In genomic region chr19:35613574-35613973, GRCh38 we compare ENCODE assay signal across 12 cellular contexts. TPM values are rescaled to one million over a fixed set of nuclear protein-coding genes. Genes with fewer than 3 reads are reported as not detected.
A peak's percentile ranks its signal among the peaks of the same experiment; 100 is the strongest.
DNase-seq lines count a peak whose midpoint lies in the region; ATAC-seq and TF ChIP-seq lines count a peak whose summit lies in the region.
"Had no signal": no experiment of that assay in that cellular context is flagged by ENCODE, and none has a peak within 500 bp of the region (broad histone marks: within the 10 kb centered on the region; RNA-seq: fewer than 3 reads in every experiment).

No MANE protein-coding gene starts in this region.

- ATAC-seq in activated T-cell treated with anti-CD3 and anti-CD28 coated beads, Interleukin-2, amount 50 U/mL, for 72 hours (replicated peaks in 1 of 2): no peak
- ATAC-seq in PC-3 (no peak), HG02610 (IDR thresholded peaks at IDR 0.05; ENCODE audit: unreplicated experiment) (no peak)
- no peak for ATAC-seq in effector memory CD8-positive, alpha-beta T cell (replicated peaks)
- ATAC-seq in stimulated activated effector memory CD8-positive, alpha-beta T cell treated with anti-CD3 and anti-CD28 coated beads, Interleukin-12 subunit alpha, Interleukin-12 subunit beta, amount 100 ng/mL, for 72 hours: no peak

- H3K27me3 ChIP-seq in PC-3 (ENCODE audit: low read length): no peaks in the 10 kb centered on the region
- H3K27me3 ChIP-seq: SJCRH30 had no signal

- no peak overlapping the region for H3K27ac ChIP-seq in PC-3 (ENCODE audit: low read length)

- H3K27ac Mint-ChIP-seq in activated T-cell treated with anti-CD3 and anti-CD28 coated beads, Interleukin-2, amount 50 U/mL, for 72 hours: peak overlapping the region; percentile 72
- peak overlapping the region; percentile 94 to 95 for H3K27ac Mint-ChIP-seq in effector memory CD8-positive, alpha-beta T cell
- H3K27ac Mint-ChIP-seq in stimulated activated effector memory CD8-positive, alpha-beta T cell treated with anti-CD3 and anti-CD28 coated beads, Interleukin-12 subunit alpha, Interleukin-12 subunit beta, amount 100 ng/mL, for 72 hours: peak overlapping the region; percentile 94

- peaks cover 27% of the 10 kb centered on the region for H3K4me1 Mint-ChIP-seq in activated T-cell treated with anti-CD3 and anti-CD28 coated beads, Interleukin-2, amount 50 U/mL, for 72 hours (ENCODE audit: low read depth)
- H3K4me1 Mint-ChIP-seq in effector memory CD8-positive, alpha-beta T cell (ENCODE audit: low read depth in 2 of 2): peaks cover 0 to 21% of the 10 kb centered on the region in 2 donors
- H3K4me1 Mint-ChIP-seq in stimulated activated effector memory CD8-positive, alpha-beta T cell treated with anti-CD3 and anti-CD28 coated beads, Interleukin-12 subunit alpha, Interleukin-12 subunit beta, amount 100 ng/mL, for 72 hours: peaks cover 12% of the 10 kb centered on the region

- no peaks in the 10 kb centered on the region for H3K36me3 ChIP-seq in PC-3 (ENCODE audit: low read depth, low read length)

- CTCF ChIA-PET in PC-3 (lab: Charles Lee): no interaction called here

- no TSS peak for BruUV-seq in PC-3 (replicated peaks; lab: Mats Ljungman, UMichigan)

- no peak overlapping the region for H2AFZ ChIP-seq in PC-3 (ENCODE audit: low read length)

- no peaks in the 10 kb centered on the region for H4K20me1 ChIP-seq in PC-3 (ENCODE audit: low read length)

- no peaks in the 10 kb centered on the region for H3K9me2 ChIP-seq in PC-3 (replicated peaks; ENCODE audit: low read length)

- H3K4me3 Mint-ChIP-seq in activated T-cell treated with anti-CD3 and anti-CD28 coated beads, Interleukin-2, amount 50 U/mL, for 72 hours: peak overlapping the region; percentile 87 to 91
- peak overlapping the region; percentile 82 to 87 for H3K4me3 Mint-ChIP-seq in effector memory CD8-positive, alpha-beta T cell
- peak overlapping the region; percentile 81 for H3K4me3 Mint-ChIP-seq in stimulated activated effector memory CD8-positive, alpha-beta T cell treated with anti-CD3 and anti-CD28 coated beads, Interleukin-12 subunit alpha, Interleukin-12 subunit beta, amount 100 ng/mL, for 72 hours

- peaks cover 10% of the 10 kb centered on the region; the same call in 1 of the 2 replicates for H3K79me2 ChIP-seq in PC-3 (ENCODE audit: low read length)

- H3K9ac ChIP-seq in PC-3 (ENCODE audit: low read length): no peak overlapping the region

- peaks cover 2 to 3% of the 10 kb centered on the region in 2 donors for H3K9me3 Mint-ChIP-seq in activated T-cell treated with anti-CD3 and anti-CD28 coated beads, Interleukin-2, amount 50 U/mL, for 72 hours
- H3K9me3 Mint-ChIP-seq in effector memory CD8-positive, alpha-beta T cell: peaks cover 0 to 3% of the 10 kb centered on the region in 2 donors
- peaks cover 2% of the 10 kb centered on the region for H3K9me3 Mint-ChIP-seq in stimulated activated effector memory CD8-positive, alpha-beta T cell treated with anti-CD3 and anti-CD28 coated beads, Interleukin-12 subunit alpha, Interleukin-12 subunit beta, amount 100 ng/mL, for 72 hours

- no peak for DNase-seq in activated T-cell treated with anti-CD3 and anti-CD28 coated beads, Interleukin-2, amount 50 U/mL, for 72 hours
- DNase-seq in activated T-cell treated with anti-CD3 and anti-CD28 coated beads for 4 hours (no peak), PC-3 (no peak), DMS 273 (lab: John Stamatoyannopoulos, UW; ENCODE audit: unreplicated experiment) (no peak), GM20000 (ENCODE audit: low spot score) (no peak)
- DNase-seq in effector memory CD8-positive, alpha-beta T cell: no peak
- no peak for DNase-seq in stimulated activated effector memory CD8-positive, alpha-beta T cell treated with anti-CD3 and anti-CD28 coated beads, Interleukin-12 subunit alpha, Interleukin-12 subunit beta, amount 100 ng/mL, for 72 hours (ENCODE audit: low spot score in 2 of 2)
- DNase-seq: GOT3, NCI-H446 treated with DMSO at 0.1 percent for 48 hours had no signal

- peak overlapping the region; percentile 97; the same call in 1 of the 2 replicates for H3K4me2 ChIP-seq in PC-3 (ENCODE audit: low read length)

- peaks cover 4% of the 10 kb centered on the region; the same call in 1 of the 2 replicates for H3K4me1 ChIP-seq in PC-3 (ENCODE audit: insufficient read depth, low read length)
- H3K4me1 ChIP-seq: SJCRH30 had no signal

- TF ChIP-seq CTCF in PC-3 (conservative IDR thresholded peaks at IDR 0.05; ENCODE audit: low read depth, low read length) (no peak), GM20000 (IDR thresholded peaks at IDR 0.05; ENCODE audit: extremely low read depth, missing control alignments) (no peak)

- no peak overlapping the region; the same call in 1 of the 2 replicates for H3K4me3 ChIP-seq in PC-3 (ENCODE audit: low read length)

- H3F3A ChIP-seq in PC-3 (ENCODE audit: low read length, unreplicated experiment): no peaks in the 10 kb centered on the region

- H3K36me3 Mint-ChIP-seq in activated T-cell treated with anti-CD3 and anti-CD28 coated beads, Interleukin-2, amount 50 U/mL, for 72 hours (ENCODE audit: insufficient read depth in 2 of 2): peaks cover 4 to 13% of the 10 kb centered on the region in 2 donors
- H3K36me3 Mint-ChIP-seq in effector memory CD8-positive, alpha-beta T cell (ENCODE audit: insufficient read depth): peaks cover 37% of the 10 kb centered on the region
- H3K36me3 Mint-ChIP-seq in stimulated activated effector memory CD8-positive, alpha-beta T cell treated with anti-CD3 and anti-CD28 coated beads, Interleukin-12 subunit alpha, Interleukin-12 subunit beta, amount 100 ng/mL, for 72 hours: peaks cover 35% of the 10 kb centered on the region

- no peaks in the 10 kb centered on the region for H3K27me3 Mint-ChIP-seq in activated T-cell treated with anti-CD3 and anti-CD28 coated beads, Interleukin-2, amount 50 U/mL, for 72 hours (ENCODE audit: low read depth)
- H3K27me3 Mint-ChIP-seq in effector memory CD8-positive, alpha-beta T cell: no peaks in the 10 kb centered on the region

- no peaks in the 10 kb centered on the region for H3K9me3 ChIP-seq in PC-3 (ENCODE audit: low read length)
- H3K9me3 ChIP-seq: SJCRH30 had no signal

- intact Hi-C loops in PC-3 (cut with micrococcal nuclease): no loop called here

- POLR2A ChIA-PET in PC-3 (lab: Charles Lee; ENCODE audit: unreplicated experiment): no interaction called here

RNA-seq across cellular contexts. Expression of gene HAUS5, which starts 1.0 kb away (rescaled TPM):
- total RNA-seq in activated T-cell treated with anti-CD3 and anti-CD28 coated beads, Interleukin-2, amount 50 U/mL, for 72 hours: 10 to 100 TPM; 39.2 to 55.3 TPM
- 25.9 and 26.4 TPM in 2 replicates for total RNA-seq in PC-3 (2014; rRNA removed)

RNA-seq across cellular contexts. Expression of gene RBM42, which starts 15.3 kb away (rescaled TPM):
- total RNA-seq in activated T-cell treated with anti-CD3 and anti-CD28 coated beads, Interleukin-2, amount 50 U/mL, for 72 hours: 100 to 1,000 TPM; 105 to 130 TPM
- total RNA-seq in PC-3 (2014; rRNA removed): 81.6 and 126 TPM in 2 replicates

RNA-seq across cellular contexts. Expression of gene PMIS2, which starts 27.6 kb away (rescaled TPM):
- not detected for total RNA-seq in activated T-cell treated with anti-CD3 and anti-CD28 coated beads, Interleukin-2, amount 50 U/mL, for 72 hours
- not detected in 2 replicates for total RNA-seq in PC-3 (2014; rRNA removed)
- total RNA-seq: epithelial cell of proximal tubule, SJCRH30 had no signal

RNA-seq across cellular contexts. Expression of gene ETV2, which starts 28.0 kb away (rescaled TPM):
- 1 to 10 TPM; 1.7 to 2.5 TPM for total RNA-seq in activated T-cell treated with anti-CD3 and anti-CD28 coated beads, Interleukin-2, amount 50 U/mL, for 72 hours
- total RNA-seq in PC-3 (2014; rRNA removed): 0.36 TPM in 1 of 2 replicates, not detected in the other

RNA-seq across cellular contexts. Expression of gene COX6B1, which starts 34.5 kb away (rescaled TPM):
- 100 to 1,000 TPM; 277 to 288 TPM for total RNA-seq in activated T-cell treated with anti-CD3 and anti-CD28 coated beads, Interleukin-2, amount 50 U/mL, for 72 hours
- total RNA-seq in PC-3 (2014; rRNA removed): 405 and 563 TPM in 2 replicates
